Comparison of ENCODE assay signal across 29 cellular contexts in the genomic region with DNA sequence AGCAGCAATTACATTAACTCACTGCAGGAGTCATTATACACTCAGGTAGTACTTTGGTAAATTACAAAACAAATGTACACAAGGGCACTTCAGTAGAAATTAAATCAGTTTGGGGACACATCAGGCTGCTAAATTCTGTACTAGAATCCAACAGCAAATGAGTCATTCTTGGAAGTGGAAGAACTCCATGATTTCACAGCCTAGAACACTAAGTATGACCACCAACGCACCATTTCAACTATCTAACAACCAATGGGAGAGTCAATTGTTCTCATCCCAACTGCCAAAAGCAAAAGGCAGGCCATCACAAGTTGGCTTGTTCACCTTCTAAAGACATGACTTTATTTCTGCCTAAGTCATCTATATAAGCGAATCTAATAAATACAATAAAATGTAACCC.
"Had no signal": no experiment of that assay in that cellular context is flagged by ENCODE, and none has a peak within 500 bp of the region (broad histone marks: within the 10 kb centered on the region; RNA-seq: fewer than 3 reads in every experiment).

No MANE protein-coding gene starts in this region.

- H3K4me3 ChIP-seq: left lung, lower lobe of right lung, neural progenitor cell, psoas muscle, right atrium auricular region, right lobe of liver, smooth muscle cell, testis, thyroid gland, transverse colon, upper lobe of left lung, vagina had no signal

- FAIRE-seq: kidney had no signal

- DNase-seq: hippocampal formation; kidney; left colon; left lung; lower lobe of right lung; mammary epithelial cell; mesenchymal stem cell; naive B cell; natural killer cell; nephron progenitor cell; occipital lobe; psoas muscle; right lobe of liver; stimulated activated CD4-positive, alpha-beta T cell treated with anti-CD3 and anti-CD28 coated beads, Interleukin-1b, Interleukin-23, amount 100 ng/mL, for 48 hours; stimulated activated CD4-positive, alpha-beta T cell treated with anti-CD3 and anti-CD28 coated beads, Interleukin-2, amount 100 ng/mL, for 48 hours; stimulated activated CD4-positive, alpha-beta T cell treated with anti-CD3 and anti-CD28 coated beads, Interleukin-4, amount 100 ng/mL, for 4 hours; stimulated activated CD8-positive, alpha-beta memory T cell treated with anti-CD3 and anti-CD28 coated beads, Interleukin-4, amount 100 ng/mL, for 48 hours; stimulated activated naive CD4-positive, alpha-beta T cell treated with Interleukin-2 at 50 U/mL for 16 hours; stimulated activated naive CD8-positive, alpha-beta T cell treated with anti-CD3 and anti-CD28 coated beads, Interleukin-15, amount 100 ng/mL, for 72 hours; substantia nigra; testis; thyroid gland; transverse colon; upper lobe of left lung had no signal

- ATAC-seq: left colon; left lung; lower lobe of right lung; natural killer cell; psoas muscle; right lobe of liver; stimulated activated memory B cell treated with anti-CD40 and anti-IgM and Interleukin-4, amounts not matched to agents 10 μg/mL and 1 μg/mL and 100 μg/mL, for 72 hours; stimulated activated naive CD8-positive, alpha-beta T cell treated with anti-CD3 and anti-CD28 coated beads, Interleukin-15, amount 100 ng/mL, for 72 hours had no signal
